18 cellular contexts compared by ENCODE assay signal in the genomic region with DNA sequence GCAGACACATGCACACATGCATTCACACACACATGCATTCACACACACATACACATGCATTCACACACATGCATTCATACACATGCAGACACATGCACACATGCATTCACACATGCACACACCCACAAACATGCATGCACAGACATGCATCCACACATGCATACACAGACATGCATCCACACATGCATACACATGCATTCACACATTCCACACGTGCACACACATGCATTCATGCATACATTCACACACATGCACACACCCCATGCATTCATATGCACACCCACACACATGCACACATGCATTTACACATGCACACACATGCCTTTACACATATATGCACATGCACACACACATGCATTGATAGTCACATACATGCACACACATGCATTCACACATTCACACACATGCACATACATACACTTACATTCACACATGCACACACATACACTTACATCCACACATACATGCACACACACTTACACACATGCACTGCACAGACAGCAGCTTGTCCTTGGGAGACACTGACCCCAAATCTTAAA.
A peak's percentile ranks its signal among the peaks of the same experiment; 100 is the strongest.
DNase-seq lines count a peak whose midpoint lies in the region; ATAC-seq, FAIRE-seq and TF ChIP-seq lines count a peak whose summit lies in the region.
"Had no signal": no experiment of that assay in that cellular context is flagged by ENCODE, and none has a peak within 500 bp of the region (broad histone marks: within the 10 kb centered on the region; RNA-seq: fewer than 3 reads in every experiment).

No MANE protein-coding gene starts in this region.

- H3K27ac ChIP-seq in K562 (ENCODE audit: extremely low read depth, low read depth, low read length) (no peak overlapping the region), mesendoderm (ENCODE audit: low read depth, low read length) (no peak overlapping the region)
- H3K27ac ChIP-seq: 22Rv1, BLaER1 had no signal

- WGBS in K562 (ENCODE audit: insufficient coverage, low coverage, missing lambda C conversion rate), result 0% methylated on average over 1 of the region's 1 CpG
- no CpG with 5 or more reads among the region's 1 CpG for WGBS in mesendoderm (ENCODE audit: extremely low coverage, insufficient coverage, low lambda C conversion rate)

- ATAC-seq in Right ventricle myocardium inferior (no peak), left cardiac atrium (no peak), K562 (no peak), GM18873 (IDR thresholded peaks at IDR 0.05; ENCODE audit: low FRiP score, unreplicated experiment) (no peak), HG02610 (IDR thresholded peaks at IDR 0.05; ENCODE audit: unreplicated experiment) (no peak)
- ATAC-seq: GM12878 had no signal

- H3K23ac ChIP-seq in mesendoderm (ENCODE audit: low read length), result no peak overlapping the region

- no peak overlapping the region for H2BK5ac ChIP-seq in mesendoderm (ENCODE audit: low read length)

- no peak overlapping the region for H2AK5ac ChIP-seq in mesendoderm (ENCODE audit: low read length)

- H3K4ac ChIP-seq in mesendoderm (ENCODE audit: low read depth, low read length), result no peak overlapping the region

- in situ Hi-C loops in K562 (cut with MboI), result no loop called here

- H3K27me3 ChIP-seq in K562 (ENCODE audit: control insufficient read depth in 2 of 2, insufficient read depth in 2 of 2, low read length in 2 of 2) (peaks cover 0 to 7% of the 10 kb centered on the region in 2 experiments; a peak in 3 of 5 replicates), mesendoderm (ENCODE audit: insufficient read depth, low read length, poor library complexity) (no peaks in the 10 kb centered on the region)
- H3K27me3 ChIP-seq: BLaER1 had no signal

- POLR2A ChIA-PET in K562 (lab: Yijun Ruan, JAX), result no interaction called here

- no peak overlapping the region for H3K18ac ChIP-seq in mesendoderm (ENCODE audit: low read length)

- no peak for TF ChIP-seq CTCF in K562 (IDR thresholded peaks at IDR 0.05 in 2 of 3, conservative IDR thresholded peaks at IDR 0.05 in 1 of 3; ENCODE audit: insufficient read depth in 2 of 3, low read depth in 1 of 3, low read length in 3 of 3)

- H4K20me1 ChIP-seq in K562 (replicated peaks; ENCODE audit: control insufficient read depth, insufficient read depth, low read length), result no peaks in the 10 kb centered on the region

- H2BK120ac ChIP-seq in mesendoderm (ENCODE audit: low read depth, low read length), result no peak overlapping the region

- no peak for TF ChIP-seq RAD21 in K562 (CRISPR knock-in tag; conservative IDR thresholded peaks at IDR 0.05 in 1 of 2, IDR thresholded peaks at IDR 0.05 in 1 of 2)

- H3K36me3 ChIP-seq in K562 (ENCODE audit: control insufficient read depth, insufficient read depth, low read length) (no peaks in the 10 kb centered on the region), mesendoderm (ENCODE audit: control insufficient read depth, insufficient read depth, low read length) (peaks cover 26% of the 10 kb centered on the region)

- H3K9ac ChIP-seq in K562 (ENCODE audit: insufficient read depth in 1 of 2, low read depth in 2 of 2, low read length in 2 of 2), result no peak overlapping the region
- no peak overlapping the region for H3K9ac ChIP-seq in mesendoderm (ENCODE audit: low read length)
- H3K9ac ChIP-seq: BLaER1 had no signal

- H3K56ac ChIP-seq in mesendoderm (ENCODE audit: low read length), result no peak overlapping the region

- H2AFZ ChIP-seq in K562 (ENCODE audit: low read depth, low read length), result no peak overlapping the region

- no peak overlapping the region for H2BK15ac ChIP-seq in mesendoderm (replicated peaks; ENCODE audit: low read depth)

- TF ChIP-seq EP300 in K562 (IDR thresholded peaks at IDR 0.05; ENCODE audit: low read length), result no peak

- no peaks in the 10 kb centered on the region for H3K4me1 ChIP-seq in K562 (replicated peaks in 1 of 2; ENCODE audit: control insufficient read depth in 2 of 2, insufficient read depth in 2 of 2, low read length in 2 of 2)
- H3K4me1 ChIP-seq in mesendoderm (ENCODE audit: control insufficient read depth, low read depth, low read length), result no peaks in the 10 kb centered on the region

- H3K79me1 ChIP-seq in mesendoderm (ENCODE audit: low read length), result peaks cover 5% of the 10 kb centered on the region

- H4K8ac ChIP-seq in mesendoderm (ENCODE audit: low read depth, low read length), result no peak overlapping the region

- no peaks in the 10 kb centered on the region for H3K79me2 ChIP-seq in K562 (ENCODE audit: control insufficient read depth, insufficient read depth, low read length)
- no peaks in the 10 kb centered on the region for H3K79me2 ChIP-seq in mesendoderm (ENCODE audit: control insufficient read depth, insufficient read depth, low read length)

- no peak for TF ChIP-seq POLR2A in K562 (conservative IDR thresholded peaks at IDR 0.05)

- BruUV-seq in K562 (replicated peaks; lab: Mats Ljungman, UMichigan), result no TSS peak

- H3K4me3 ChIP-seq in K562, result no peak overlapping the region
- H3K4me3 ChIP-seq in mesendoderm (ENCODE audit: low read length), result peak overlapping the region; percentile 10
- H3K4me3 ChIP-seq: BLaER1, GM12878 had no signal

- FAIRE-seq in K562 (lab: Jason Lieb, UNC), result no peak
- FAIRE-seq: GM12878, GM19239 had no signal

- CTCF ChIA-PET in K562 (lab: Yijun Ruan, JAX; ENCODE audit: low intra/inter-chr PET ratio), result no interaction called here

- H3K4me2 ChIP-seq in K562 (ENCODE audit: insufficient read depth, low read length), result no peak overlapping the region
- H3K4me2 ChIP-seq in mesendoderm (ENCODE audit: low read length), result no peak overlapping the region
- H3K4me2 ChIP-seq: BLaER1 had no signal

- H3K9me3 ChIP-seq in K562 (replicated peaks; ENCODE audit: control insufficient read depth, insufficient read depth, low read depth, low read length), result peaks cover 5% of the 10 kb centered on the region; the same call in 1 of the 2 replicates

- H3K9me1 ChIP-seq in K562 (ENCODE audit: control insufficient read depth, insufficient read depth, low read length), result no peaks in the 10 kb centered on the region

- peak; percentile 2 for DNase-seq in Right ventricle myocardium inferior (ENCODE audit: missing footprints)
- DNase-seq in left cardiac atrium, result no peak
- DNase-seq in K562 (ENCODE audit: extremely low read depth in 1 of 4, low spot score in 3 of 4), result no peak
- no peak for DNase-seq in mesendoderm
- no peak for DNase-seq in KG1 (lab: John Stamatoyannopoulos, UW)
- DNase-seq: Calu3; CD4-positive, alpha-beta T cell; DMS 273 treated with DMSO at 0.1 percent for 48 hours; DMS79; GOT3; HCEC 1CT; KBM-7 had no signal

- intact Hi-C loops in Right ventricle myocardium inferior (cut with DNase I), result no loop called here
- intact Hi-C loops in left cardiac atrium (cut with DNase I), result no loop called here
- intact Hi-C loops in K562 (cut with micrococcal nuclease), result no loop called here

- no peak overlapping the region for H4K5ac ChIP-seq in mesendoderm (ENCODE audit: low read length)

TF ChIP-seq in K562, 482 proteins besides CTCF, POLR2A, EP300 and RAD21:
- TF ChIP-seq DNMT1 (IDR thresholded peaks at IDR 0.05), result no peak
- TF ChIP-seq ZNF431 (CRISPR knock-in tag; IDR thresholded peaks at IDR 0.05), result no peak
- TF ChIP-seq, protein P1, sequence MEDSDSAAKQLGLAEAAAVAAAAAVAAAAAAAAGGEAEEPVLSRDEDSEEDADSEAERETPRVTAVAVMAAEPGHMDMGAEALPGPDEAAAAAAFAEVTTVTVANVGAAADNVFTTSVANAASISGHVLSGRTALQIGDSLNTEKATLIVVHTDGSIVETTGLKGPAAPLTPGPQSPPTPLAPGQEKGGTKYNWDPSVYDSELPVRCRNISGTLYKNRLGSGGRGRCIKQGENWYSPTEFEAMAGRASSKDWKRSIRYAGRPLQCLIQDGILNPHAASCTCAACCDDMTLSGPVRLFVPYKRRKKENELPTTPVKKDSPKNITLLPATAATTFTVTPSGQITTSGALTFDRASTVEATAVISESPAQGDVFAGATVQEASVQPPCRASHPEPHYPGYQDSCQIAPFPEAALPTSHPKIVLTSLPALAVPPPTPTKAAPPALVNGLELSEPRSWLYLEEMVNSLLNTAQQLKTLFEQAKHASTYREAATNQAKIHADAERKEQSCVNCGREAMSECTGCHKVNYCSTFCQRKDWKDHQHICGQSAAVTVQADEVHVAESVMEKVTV (CRISPR knock-in tag; IDR thresholded peaks at IDR 0.05), result no peak
- no peak for TF ChIP-seq ASH1L (IDR thresholded peaks at IDR 0.05; ENCODE audit: borderline replicate concordance, low read depth, partially characterized antibody)
- no peak for TF ChIP-seq KAT2B (IDR thresholded peaks at IDR 0.05; ENCODE audit: low read depth, low read length)
- 0 out of 2 replicates have a peak, but pooled peaks have one; percentile 39 for TF ChIP-seq IRF2 (CRISPR knock-in tag; IDR thresholded peaks at IDR 0.05)
- TF ChIP-seq ZNF12 (CRISPR knock-in tag; IDR thresholded peaks at IDR 0.05), result no peak
TF ChIP-seq in K562: peak in this region for 1.
